19 cellular contexts compared by ENCODE assay signal in genomic region chr11:30321321-30321720, GRCh38. TPM values are rescaled to one million over a fixed set of nuclear protein-coding genes. Genes with fewer than 3 reads are reported as not detected.
DNase-seq lines count a peak whose midpoint lies in the region; ATAC-seq and TF ChIP-seq lines count a peak whose summit lies in the region.
"Had no signal": no experiment of that assay in that cellular context is flagged by ENCODE, and none has a peak within 500 bp of the region (broad histone marks: within the 10 kb centered on the region; RNA-seq: fewer than 3 reads in every experiment).

No MANE protein-coding gene starts in this region.

- peaks cover 10% of the 10 kb centered on the region for H3K36me3 Mint-ChIP-seq in CD8-positive, alpha-beta T cell

- DNase-seq in A172 (ENCODE audit: low spot score) = peak; percentile 5
- no peak for DNase-seq in OCI-LY7 (ENCODE audit: low spot score)
- DNase-seq in effector CD4-positive, alpha-beta T cell = no peak
- DNase-seq in CD8-positive, alpha-beta T cell = no peak
- no peak for DNase-seq in NK-92 treated with Interleukin-12 subunit alpha and Interleukin-12 subunit beta, amount 100 ng/mL, for 24 hours (lab: John Stamatoyannopoulos, UW)
- DNase-seq: ACHN; BE2C; C1 segment of cervical spinal cord; Calu3; CD4-positive, CD25-positive, alpha-beta regulatory T cell; DMS79 treated with DMSO at 0.1 percent for 48 hours; EL; KG1 had no signal

- no peak overlapping the region for H3K4me3 Mint-ChIP-seq in CD8-positive, alpha-beta T cell

- 0 out of 2 replicates have a peak, but pooled peaks cover 2% of the 10 kb centered on the region for H3F3A ChIP-seq in DOHH2 (ENCODE audit: control insufficient read depth, insufficient read depth)

- H3K9me3 ChIP-seq in DOHH2 (ENCODE audit: control insufficient read depth, insufficient read depth, low read length) (no peaks in the 10 kb centered on the region), OCI-LY7 (ENCODE audit: low read length) (no peaks in the 10 kb centered on the region)
- H3K9me3 ChIP-seq in CD8-positive, alpha-beta T cell (ENCODE audit: low read length) = no peaks in the 10 kb centered on the region
- H3K9me3 ChIP-seq: BE2C, HAP-1 had no signal

- intact Hi-C loops in OCI-LY7 (cut with micrococcal nuclease; ENCODE audit: unreplicated experiment) = no loop called here
- intact Hi-C loops in CD8-positive, alpha-beta T cell (cut with DNase I, micrococcal nuclease) = loop anchor here in 1 of 2 experiments (5.0 kb wide), 2 partner anchors 1046 to 1191 kb away; partner anchors contain the start of genes DCDC1 and DNAJC24

- H3K4me1 ChIP-seq in DOHH2 (ENCODE audit: control insufficient read depth, low read length) (peaks cover 38% of the 10 kb centered on the region), OCI-LY7 (ENCODE audit: insufficient read depth, low read length, poor library complexity, severe bottlenecking) (peaks cover 36% of the 10 kb centered on the region)
- H3K4me1 ChIP-seq in CD8-positive, alpha-beta T cell (ENCODE audit: insufficient read depth, low read length) = peaks cover 33% of the 10 kb centered on the region
- H3K4me1 ChIP-seq: BE2C had no signal

- peak overlapping the region; percentile 74; the same call in 1 of the 2 replicates for H2AFZ ChIP-seq in OCI-LY7 (ENCODE audit: low read length)

- no peaks in the 10 kb centered on the region for H3K9me3 Mint-ChIP-seq in CD8-positive, alpha-beta T cell
- H3K9me3 Mint-ChIP-seq: IgD-negative memory B cell had no signal

- H3K4me1 Mint-ChIP-seq in CD8-positive, alpha-beta T cell (ENCODE audit: low read depth) = peaks cover 45% of the 10 kb centered on the region

- H3K27ac ChIP-seq in DOHH2 (ENCODE audit: low read depth, low read length) (no peak overlapping the region), OCI-LY7 (ENCODE audit: low read depth, low read length, poor library complexity, severe bottlenecking) (no peak overlapping the region), cingulate gyrus (ENCODE audit: low read depth, low read length) (peak overlapping the region; percentile 33)
- no peak overlapping the region for H3K27ac ChIP-seq in CD8-positive, alpha-beta T cell (ENCODE audit: low read depth, low read length)

- H3K4me3 ChIP-seq in DOHH2 (ENCODE audit: low read length) (no peak overlapping the region), OCI-LY7 (ENCODE audit: low read depth, low read length, poor library complexity, severe bottlenecking) (peak overlapping the region; percentile 88)
- no peak overlapping the region for H3K4me3 ChIP-seq in CD8-positive, alpha-beta T cell (ENCODE audit: low read depth, low read length)
- H3K4me3 ChIP-seq: GM12878, HAP-1 had no signal

- peaks cover 26% of the 10 kb centered on the region for H3K36me3 ChIP-seq in DOHH2 (ENCODE audit: control insufficient read depth, low read length)
- H3K36me3 ChIP-seq in OCI-LY7 (ENCODE audit: insufficient read depth, low read length) = peaks cover 16% of the 10 kb centered on the region; the same call in 1 of the 2 replicates
- no peaks in the 10 kb centered on the region for H3K36me3 ChIP-seq in CD8-positive, alpha-beta T cell (ENCODE audit: insufficient read depth, low read length)
- H3K36me3 ChIP-seq: BE2C, HAP-1 had no signal

- peaks cover 35% of the 10 kb centered on the region for H3K79me2 ChIP-seq in DOHH2 (ENCODE audit: control insufficient read depth, low read length)
- peaks cover 34% of the 10 kb centered on the region for H3K79me2 ChIP-seq in OCI-LY7 (ENCODE audit: insufficient read depth, low read depth, low read length)

- 0 out of 2 replicates have a peak overlapping the region, but pooled peaks have one; percentile 14 for H3K4me2 ChIP-seq in DOHH2 (ENCODE audit: low read length)
- peak overlapping the region; percentile 85 for H3K4me2 ChIP-seq in OCI-LY7 (ENCODE audit: low read length)

- no peak overlapping the region for H3K27ac Mint-ChIP-seq in CD8-positive, alpha-beta T cell

- H3K27me3 ChIP-seq in DOHH2 (ENCODE audit: control insufficient read depth, low read length) = no peaks in the 10 kb centered on the region
- H3K27me3 ChIP-seq in CD8-positive, alpha-beta T cell (ENCODE audit: insufficient read depth, low read length) = no peaks in the 10 kb centered on the region
- H3K27me3 ChIP-seq: BE2C had no signal

- H3K27me3 Mint-ChIP-seq in CD8-positive, alpha-beta T cell (ENCODE audit: low read depth) = no peaks in the 10 kb centered on the region
- H3K27me3 Mint-ChIP-seq: IgD-negative memory B cell had no signal

- no peak for TF ChIP-seq CTCF in DOHH2 (IDR thresholded peaks at IDR 0.05; ENCODE audit: low read depth, low read length, poor library complexity, severe bottlenecking)
- TF ChIP-seq CTCF in OCI-LY7 (conservative IDR thresholded peaks at IDR 0.05; ENCODE audit: low read length) = no peak
- no peak for TF ChIP-seq CTCF in CD8-positive, alpha-beta T cell (IDR thresholded peaks at IDR 0.05)

- POLR2A ChIA-PET in OCI-LY7 (lab: Charles Lee) = interaction anchor here (0.7 to 7.1 kb wide), 3 partner anchors 14 to 23 kb away, joined by 3 to 93 read pairs (median 76); no protein-coding TSS in a partner anchor
- POLR2A ChIA-PET in CD8-positive, alpha-beta T cell (lab: Charles Lee) = interaction anchor here (1.5 kb wide), 1 partner anchor 19 kb away, joined by 4 read pairs; no protein-coding TSS in a partner anchor

- H3K9me2 ChIP-seq in DOHH2 (replicated peaks; ENCODE audit: control insufficient read depth, low read length) (no peaks in the 10 kb centered on the region), OCI-LY7 (ENCODE audit: insufficient read depth, low read length) (no peaks in the 10 kb centered on the region)

- CTCF ChIA-PET in OCI-LY7 (lab: Charles Lee; ENCODE audit: unreplicated experiment) = no interaction called here
- CTCF ChIA-PET in CD8-positive, alpha-beta T cell (lab: Charles Lee) = interaction anchor here (1.0 to 1.1 kb wide), 2 partner anchors 8 to 24 kb away, joined by 3 to 4 read pairs; no protein-coding TSS in a partner anchor

- ATAC-seq in HG03135 (IDR thresholded peaks at IDR 0.05; ENCODE audit: unreplicated experiment) = no peak
- ATAC-seq in CD8-positive, alpha-beta T cell = no peak
- ATAC-seq: GM12878 had no signal

- no TSS peak for BruUV-seq in OCI-LY7 (replicated peaks; lab: Mats Ljungman, UMichigan)

- H4K20me1 ChIP-seq in DOHH2 (ENCODE audit: control insufficient read depth, insufficient read depth, low read depth, low read length) = peaks cover 11% of the 10 kb centered on the region; the same call in 1 of the 2 replicates
- peaks cover 14% of the 10 kb centered on the region; the same call in 1 of the 2 replicates for H4K20me1 ChIP-seq in OCI-LY7 (ENCODE audit: insufficient read depth, low read length)

RNA-seq across cellular contexts. Expression of gene ARL14EP, which starts 1.6 kb away (rescaled TPM):
- total RNA-seq in A172 (2014; rRNA removed; shearing (Covaris generic)) = 32.8 and 33.4 TPM in 2 replicates
- 30.9 and 37.8 TPM in 2 replicates for total RNA-seq in OCI-LY7 (2014; rRNA removed; shearing (Covaris generic))
- total RNA-seq in OCI-LY7 (2022) = 51.5 and 57.1 TPM in 2 replicates
- 10 to 100 TPM; 28.1 to 30.6 TPM for total RNA-seq in CD8-positive, alpha-beta T cell
